9 cellular contexts compared by ENCODE assay signal in the genomic region with DNA sequence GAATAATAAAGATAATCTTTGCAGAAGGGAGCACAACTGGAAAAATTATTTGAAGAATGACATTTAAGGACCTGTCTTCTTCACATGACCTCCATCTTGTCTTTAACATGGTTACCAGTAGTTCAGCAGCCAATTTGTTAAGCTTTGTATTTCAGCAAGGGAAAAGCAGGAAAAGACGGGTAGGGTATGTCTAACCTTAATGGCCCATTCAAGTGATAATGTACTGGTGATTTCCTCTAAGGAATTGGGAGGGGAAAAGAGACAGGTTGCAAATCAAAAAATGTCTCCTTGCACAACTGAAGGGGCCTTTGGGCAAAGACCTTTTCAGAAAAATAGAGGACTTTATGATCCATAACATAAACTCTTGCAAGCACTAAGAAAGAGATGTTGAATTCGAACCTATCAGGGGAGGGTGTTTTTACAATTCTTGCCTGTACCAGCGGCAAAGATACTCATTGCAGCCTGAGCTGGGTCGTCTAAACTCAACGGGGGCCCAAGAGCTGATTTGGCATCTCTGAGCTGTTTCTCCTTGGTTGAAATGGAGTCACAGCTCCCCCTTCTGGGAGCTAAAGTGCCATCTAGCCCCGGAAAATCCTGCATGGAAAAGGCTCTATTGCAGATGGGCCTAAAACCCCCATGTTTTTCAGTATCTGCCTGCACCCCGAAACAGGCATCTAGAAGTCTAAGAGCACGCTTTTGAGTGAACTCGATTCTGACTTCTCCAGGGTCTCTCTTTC. TPM values are rescaled to one million over a fixed set of nuclear protein-coding genes. Genes with fewer than 3 reads are reported as not detected.
A peak's percentile ranks its signal among the peaks of the same experiment; 100 is the strongest.
DNase-seq lines count a peak whose midpoint lies in the region; ATAC-seq and TF ChIP-seq lines count a peak whose summit lies in the region.
"Had no signal": no experiment of that assay in that cellular context is flagged by ENCODE, and none has a peak within 500 bp of the region (broad histone marks: within the 10 kb centered on the region; RNA-seq: fewer than 3 reads in every experiment).

No MANE protein-coding gene starts in this region.

- TF ChIP-seq EP300 in transverse colon (IDR thresholded peaks at IDR 0.05; ENCODE audit: low read depth): no peak

- no peak overlapping the region for H3K4me3 Mint-ChIP-seq in activated CD4-positive, alpha-beta T cell treated with anti-CD3 and anti-CD28 coated beads, Interleukin-2, amount 10 ng/mL, durations not matched to agents 7 days and 5 days
- H3K4me3 Mint-ChIP-seq: activated naive CD8-positive, alpha-beta T cell treated with anti-CD3 and anti-CD28 coated beads, Interleukin-2, amount 10 ng/mL, durations not matched to agents 7 days and 5 days had no signal

- H3K27me3 Mint-ChIP-seq in activated CD4-positive, alpha-beta T cell treated with anti-CD3 and anti-CD28 coated beads, Interleukin-2, amount 10 ng/mL, durations not matched to agents 7 days and 5 days: peaks cover 24% of the 10 kb centered on the region

- peaks cover 3% of the 10 kb centered on the region for H3K4me1 Mint-ChIP-seq in activated CD4-positive, alpha-beta T cell treated with anti-CD3 and anti-CD28 coated beads, Interleukin-2, amount 10 ng/mL, durations not matched to agents 7 days and 5 days

- intact Hi-C loops in transverse colon (cut with DNase I; ENCODE audit: low total_unique reads): no loop called here

- no peak overlapping the region for H3K27ac Mint-ChIP-seq in activated CD4-positive, alpha-beta T cell treated with anti-CD3 and anti-CD28 coated beads, Interleukin-2, amount 10 ng/mL, durations not matched to agents 7 days and 5 days
- H3K27ac Mint-ChIP-seq: activated naive CD8-positive, alpha-beta T cell treated with anti-CD3 and anti-CD28 coated beads, Interleukin-2, amount 10 ng/mL, durations not matched to agents 7 days and 5 days had no signal

- no peak overlapping the region for H3K4me3 ChIP-seq in brain microvascular endothelial cell (ENCODE audit: low read depth, low read length)
- H3K4me3 ChIP-seq in transverse colon: no peak overlapping the region

- no peaks in the 10 kb centered on the region for H3K36me3 Mint-ChIP-seq in activated CD4-positive, alpha-beta T cell treated with anti-CD3 and anti-CD28 coated beads, Interleukin-2, amount 10 ng/mL, durations not matched to agents 7 days and 5 days (ENCODE audit: low read depth)

- H3K27ac ChIP-seq in brain microvascular endothelial cell (no peak overlapping the region), transverse colon (no peak overlapping the region)

- POLR2A ChIA-PET in activated CD4-positive, alpha-beta T cell treated with anti-CD3 and anti-CD28 coated beads, Interleukin-2, amount 10 ng/mL, durations not matched to agents 7 days and 5 days (lab: Charles Lee): no interaction called here

- TF ChIP-seq POLR2A in transverse colon (IDR thresholded peaks at IDR 0.05): no peak

- no peak for ATAC-seq in stimulated activated naive CD8-positive, alpha-beta T cell treated with anti-CD3 and anti-CD28 coated beads, Interleukin-15, Interleukin-2, amounts not matched to agents 100 U/mL and 50 U/mL, for 24 hours
- no peak for ATAC-seq in GM21825 (IDR thresholded peaks at IDR 0.05; ENCODE audit: unreplicated experiment)

- CTCF ChIA-PET in activated CD4-positive, alpha-beta T cell treated with anti-CD3 and anti-CD28 coated beads, Interleukin-2, amount 10 ng/mL, durations not matched to agents 7 days and 5 days (lab: Charles Lee): no interaction called here

- H3K27me3 ChIP-seq in brain microvascular endothelial cell (replicated peaks) (peaks cover 19% of the 10 kb centered on the region), transverse colon (peaks cover 49% of the 10 kb centered on the region)

- peak; percentile 54 for TF ChIP-seq CTCF in brain microvascular endothelial cell (IDR thresholded peaks at IDR 0.05; ENCODE audit: low read depth, low read length, missing control alignments)
- TF ChIP-seq CTCF in transverse colon (IDR thresholded peaks at IDR 0.05): peak in 2 of 5 experiments; percentile 28 to 33

- no peaks in the 10 kb centered on the region for H3K36me3 ChIP-seq in brain microvascular endothelial cell (replicated peaks)
- no peaks in the 10 kb centered on the region for H3K36me3 ChIP-seq in transverse colon

- peaks cover 0 to 10% (median 4%) of the 10 kb centered on the region in 4 donors for H3K4me1 ChIP-seq in transverse colon

- 0 to 18% methylated on average over 2 to 9 of the region's 9 CpGs for WGBS in transverse colon (ENCODE audit: low coverage in 1 of 2), 2 donors

- in situ Hi-C loops in brain microvascular endothelial cell (cut with HindIII; ENCODE audit: low pct_ligation_motif_present, low sequenced_read_pairs) (no loop called here), transverse colon (cut with MboI; ENCODE audit: low pct_ligation_motif_present in 1 of 4, low pct_unique_long_range_greater_than_20kb in 1 of 4, low sequenced_read_pairs in 3 of 4) (loop anchor here in 1 of 4 donors (25.0 kb wide), 1 partner anchor 1903 kb away; no protein-coding TSS in a partner anchor)

- DNase-seq in activated CD4-positive, alpha-beta T cell treated with anti-CD3 and anti-CD28 coated beads for 48 hours: peak; percentile 3
- no peak for DNase-seq in activated CD4-positive, alpha-beta T cell treated with anti-CD3 and anti-CD28 coated beads, Interleukin-2, amount 10 ng/mL, durations not matched to agents 7 days and 5 days
- peak; percentile 54 for DNase-seq in NCI-H1694 treated with DMSO at 0.1 percent for 48 hours (lab: John Stamatoyannopoulos, UW)
- DNase-seq in brain microvascular endothelial cell: peak; percentile 33
- peak; percentile 84 for DNase-seq in medulla oblongata (ENCODE audit: extremely low spot score)
- no peak for DNase-seq in stimulated activated naive CD8-positive, alpha-beta T cell treated with anti-CD3 and anti-CD28 coated beads, Interleukin-15, Interleukin-2, amounts not matched to agents 100 U/mL and 50 U/mL, for 24 hours
- no peak for DNase-seq in transverse colon
- DNase-seq: activated naive CD8-positive, alpha-beta T cell treated with anti-CD3 and anti-CD28 coated beads, Interleukin-2, amount 10 ng/mL, durations not matched to agents 7 days and 5 days had no signal

- H3K9me3 Mint-ChIP-seq in activated CD4-positive, alpha-beta T cell treated with anti-CD3 and anti-CD28 coated beads, Interleukin-2, amount 10 ng/mL, durations not matched to agents 7 days and 5 days: peaks cover 4% of the 10 kb centered on the region

- H3K9me3 ChIP-seq in transverse colon: no peaks in the 10 kb centered on the region

RNA-seq across cellular contexts. Expression of gene BRINP1, which starts 3.8 kb away (rescaled TPM):
- total RNA-seq in activated CD4-positive, alpha-beta T cell treated with anti-CD3 and anti-CD28 coated beads, Interleukin-2, amount 10 ng/mL, durations not matched to agents 7 days and 5 days: not detected
- total RNA-seq in transverse colon: under 1 TPM in 1 of 4 donors, not detected in 3; 0.27 TPM
- total RNA-seq: activated naive CD8-positive, alpha-beta T cell treated with anti-CD3 and anti-CD28 coated beads, Interleukin-2, amount 10 ng/mL, durations not matched to agents 7 days and 5 days had no signal

Comparison
In these comparisons a context has a peak if more than half of its experiments do, and no peak if none do; other contexts are left out.
1. DNase-seq: peak in activated CD4-positive, alpha-beta T cell treated with anti-CD3 and anti-CD28 coated beads for 48 hours (single experiment), NCI-H1694 treated with DMSO at 0.1 percent for 48 hours (single experiment), brain microvascular endothelial cell (single experiment) and medulla oblongata (single experiment); none in activated CD4-positive, alpha-beta T cell treated with anti-CD3 and anti-CD28 coated beads, Interleukin-2, amount 10 ng/mL, durations not matched to agents 7 days and 5 days (single experiment), stimulated activated naive CD8-positive, alpha-beta T cell treated with anti-CD3 and anti-CD28 coated beads, Interleukin-15, Interleukin-2, amounts not matched to agents 100 U/mL and 50 U/mL, for 24 hours (single experiment) and transverse colon (single experiment).